In genomic region chr4:167973513-167973912, GRCh38 we compare ENCODE assay signal across 24 cellular contexts.
"Had no signal": no experiment of that assay in that cellular context is flagged by ENCODE, and none has a peak within 500 bp of the region (broad histone marks: within the 10 kb centered on the region; RNA-seq: fewer than 3 reads in every experiment).

No MANE protein-coding gene starts in this region.

- H3K4me1 Mint-ChIP-seq: stimulated activated effector memory CD8-positive, alpha-beta T cell treated with anti-CD3 and anti-CD28 coated beads, Interleukin-12 subunit alpha, Interleukin-12 subunit beta, amount 100 ng/mL, for 72 hours; stimulated activated memory B cell treated with anti-CD40 and anti-IgM and Interleukin-4, amounts not matched to agents 10 μg/mL and 1 μg/mL and 100 μg/mL, for 72 hours; stimulated activated naive B cell treated with anti-CD40 and anti-IgM and Interleukin-4, amounts not matched to agents 10 μg/mL and 1 μg/mL and 100 μg/mL, for 72 hours; stimulated activated naive CD8-positive, alpha-beta T cell treated with anti-CD3 and anti-CD28 coated beads, Interleukin-15, amount 100 ng/mL, for 72 hours had no signal

- H3K27me3 Mint-ChIP-seq: stimulated activated memory B cell treated with anti-CD40 and anti-IgM and Interleukin-4, amounts not matched to agents 10 μg/mL and 1 μg/mL and 100 μg/mL, for 72 hours; stimulated activated naive B cell treated with anti-CD40 and anti-IgM and Interleukin-4, amounts not matched to agents 10 μg/mL and 1 μg/mL and 100 μg/mL, for 72 hours; stimulated activated naive CD8-positive, alpha-beta T cell treated with anti-CD3 and anti-CD28 coated beads, Interleukin-15, amount 100 ng/mL, for 72 hours; stimulated activated naive CD8-positive, alpha-beta T cell treated with anti-CD3 and anti-CD28 coated beads, Interleukin-15, Interleukin-2, amounts not matched to agents 100 ng/mL and 50 ng/mL, for 24 hours; type B pancreatic cell had no signal

- H3K4me3 Mint-ChIP-seq: stimulated activated effector memory CD8-positive, alpha-beta T cell treated with anti-CD3 and anti-CD28 coated beads, Interleukin-12 subunit alpha, Interleukin-12 subunit beta, amount 100 ng/mL, for 72 hours; stimulated activated memory B cell treated with anti-CD40 and anti-IgM and Interleukin-4, amounts not matched to agents 10 μg/mL and 1 μg/mL and 100 μg/mL, for 72 hours; stimulated activated naive B cell treated with anti-CD40 and anti-IgM and Interleukin-4, amounts not matched to agents 10 μg/mL and 1 μg/mL and 100 μg/mL, for 72 hours; stimulated activated naive CD8-positive, alpha-beta T cell treated with anti-CD3 and anti-CD28 coated beads, Interleukin-15, amount 100 ng/mL, for 72 hours; stimulated activated naive CD8-positive, alpha-beta T cell treated with anti-CD3 and anti-CD28 coated beads, Interleukin-15, Interleukin-2, amounts not matched to agents 100 ng/mL and 50 ng/mL, for 24 hours; type B pancreatic cell had no signal

- H3K27ac Mint-ChIP-seq: stimulated activated effector memory CD8-positive, alpha-beta T cell treated with anti-CD3 and anti-CD28 coated beads, Interleukin-12 subunit alpha, Interleukin-12 subunit beta, amount 100 ng/mL, for 72 hours; stimulated activated memory B cell treated with anti-CD40 and anti-IgM and Interleukin-4, amounts not matched to agents 10 μg/mL and 1 μg/mL and 100 μg/mL, for 72 hours; stimulated activated naive B cell treated with anti-CD40 and anti-IgM and Interleukin-4, amounts not matched to agents 10 μg/mL and 1 μg/mL and 100 μg/mL, for 72 hours; stimulated activated naive CD8-positive, alpha-beta T cell treated with anti-CD3 and anti-CD28 coated beads, Interleukin-15, amount 100 ng/mL, for 72 hours; stimulated activated naive CD8-positive, alpha-beta T cell treated with anti-CD3 and anti-CD28 coated beads, Interleukin-15, Interleukin-2, amounts not matched to agents 100 ng/mL and 50 ng/mL, for 24 hours; type B pancreatic cell had no signal

- ATAC-seq: stimulated activated effector memory CD8-positive, alpha-beta T cell treated with anti-CD3 and anti-CD28 coated beads, Interleukin-12 subunit alpha, Interleukin-12 subunit beta, amount 100 ng/mL, for 72 hours; stimulated activated memory B cell treated with anti-CD40 and anti-IgM and Interleukin-4, amounts not matched to agents 10 μg/mL and 1 μg/mL and 100 μg/mL, for 72 hours; stimulated activated naive B cell treated with anti-CD40 and anti-IgM and Interleukin-4, amounts not matched to agents 10 μg/mL and 1 μg/mL and 100 μg/mL, for 72 hours; stimulated activated naive CD8-positive, alpha-beta T cell treated with anti-CD3 and anti-CD28 coated beads, Interleukin-15, amount 100 ng/mL, for 72 hours; stimulated activated naive CD8-positive, alpha-beta T cell treated with anti-CD3 and anti-CD28 coated beads, Interleukin-15, Interleukin-2, amounts not matched to agents 100 U/mL and 50 U/mL, for 24 hours; upper lobe of right lung had no signal

- H3K36me3 Mint-ChIP-seq: stimulated activated effector memory CD8-positive, alpha-beta T cell treated with anti-CD3 and anti-CD28 coated beads, Interleukin-12 subunit alpha, Interleukin-12 subunit beta, amount 100 ng/mL, for 72 hours; stimulated activated memory B cell treated with anti-CD40 and anti-IgM and Interleukin-4, amounts not matched to agents 10 μg/mL and 1 μg/mL and 100 μg/mL, for 72 hours; stimulated activated naive B cell treated with anti-CD40 and anti-IgM and Interleukin-4, amounts not matched to agents 10 μg/mL and 1 μg/mL and 100 μg/mL, for 72 hours; type B pancreatic cell had no signal

- DNase-seq: stimulated activated CD4-positive, alpha-beta T cell treated with anti-CD3 and anti-CD28 coated beads, Interleukin-2, amount 100 ng/mL, for 48 hours; stimulated activated CD4-positive, alpha-beta T cell treated with anti-CD3 and anti-CD28 coated beads, Interleukin-4, amount 100 ng/mL, for 1 hour; stimulated activated CD4-positive, alpha-beta T cell treated with anti-CD3 and anti-CD28 coated beads, Interleukin-4, amount 100 ng/mL, for 24 hours; stimulated activated CD4-positive, alpha-beta T cell treated with anti-CD3 and anti-CD28 coated beads, Interleukin-4, amount 100 ng/mL, for 4 hours; stimulated activated CD8-positive, alpha-beta memory T cell treated with anti-CD3 and anti-CD28 coated beads, Interleukin-4, amount 100 ng/mL, for 48 hours; stimulated activated naive B cell treated with anti-CD40 and anti-IgM and Interleukin-4, amounts not matched to agents 10 μg/mL and 1 μg/mL and 100 μg/mL, for 72 hours; stimulated activated naive CD4-positive, alpha-beta T cell; stimulated activated naive CD4-positive, alpha-beta T cell treated with Interleukin-2 at 50 U/mL for 16 hours; stimulated activated naive CD8-positive, alpha-beta T cell treated with anti-CD3 and anti-CD28 coated beads, Interleukin-15, amount 100 ng/mL, for 72 hours; stimulated activated naive CD8-positive, alpha-beta T cell treated with anti-CD3 and anti-CD28 coated beads, Interleukin-15, Interleukin-2, amounts not matched to agents 100 U/mL and 50 U/mL, for 24 hours; stomach; substantia nigra; testis; thyroid gland; tibial artery; transverse colon; trophoblast cell; upper lobe of left lung; upper lobe of right lung; uterus had no signal
